Comparison of ENCODE assay signal across 1 cellular context in genomic region chr3:146431240-146431639, GRCh38.
TF ChIP-seq lines count a peak whose summit lies in the region.

No MANE protein-coding gene starts in this region.

TF ChIP-seq in GM23338, 12 proteins besides CTCF, POLR2A, EP300 and RAD21 (continued from another document):
- no peak for TF ChIP-seq NANOG (IDR thresholded peaks at IDR 0.05; ENCODE audit: borderline replicate concordance)
- no peak for TF ChIP-seq REST (IDR thresholded peaks at IDR 0.05; ENCODE audit: unreplicated experiment)
- TF ChIP-seq JUNB (IDR thresholded peaks at IDR 0.05; ENCODE audit: unreplicated experiment): no peak
